8 cellular contexts compared by ENCODE assay signal in genomic region chr12:109264095-109264942, GRCh38. TPM values are rescaled to one million over a fixed set of nuclear protein-coding genes. Genes with fewer than 3 reads are reported as not detected.
DNase-seq lines count a peak whose midpoint lies in the region; ATAC-seq and TF ChIP-seq lines count a peak whose summit lies in the region.

No MANE protein-coding gene starts in this region.

- CTCF ChIA-PET in CD8-positive, alpha-beta T cell (lab: Charles Lee), result interaction anchor here (1.1 to 2.4 kb wide), 2 partner anchors 9 to 12 kb away, joined by 3 to 6 read pairs; no protein-coding TSS in a partner anchor
- CTCF ChIA-PET in HEK293 (lab: Yijun Ruan, JAX), result interaction anchor here (0.6 to 6.0 kb wide), 37 partner anchors 10 to 1224 kb away, joined by 3 to 93 read pairs (median 4); no protein-coding TSS in a partner anchor

- H3K36me3 Mint-ChIP-seq in CD8-positive, alpha-beta T cell, result peaks cover 73% of the 10 kb centered on the region
- H3K36me3 Mint-ChIP-seq in activated T-cell treated with anti-CD3 and anti-CD28 coated beads, Interleukin-2, amount 50 U/mL, for 24 hours (ENCODE audit: low read depth), result peaks cover 64% of the 10 kb centered on the region

- H3K9me3 ChIP-seq in CD8-positive, alpha-beta T cell (ENCODE audit: low read length), result no peaks in the 10 kb centered on the region
- no peaks in the 10 kb centered on the region for H3K9me3 ChIP-seq in HEK293 (ENCODE audit: control insufficient read depth, insufficient read depth, low read depth, low read length)
- peaks cover 0 to 6% (median 0%) of the 10 kb centered on the region in 3 donors for H3K9me3 ChIP-seq in gastroesophageal sphincter
- H3K9me3 ChIP-seq in trophoblast cell (ENCODE audit: insufficient read depth, low read depth, low read length), result peaks cover 2% of the 10 kb centered on the region

- peaks cover 10% of the 10 kb centered on the region for H3K36me3 ChIP-seq in CD8-positive, alpha-beta T cell (ENCODE audit: insufficient read depth, low read length)
- H3K36me3 ChIP-seq in HEK293 (ENCODE audit: control insufficient read depth in 2 of 2, insufficient read depth in 1 of 2, low read length in 2 of 2), result peaks cover 0 to 23% of the 10 kb centered on the region in 2 experiments; a peak in 2 of 3 replicates
- peaks cover 0 to 99% of the 10 kb centered on the region in 2 donors for H3K36me3 ChIP-seq in gastroesophageal sphincter
- H3K36me3 ChIP-seq in trophoblast cell (ENCODE audit: control insufficient read depth in 1 of 2, insufficient read depth in 2 of 2, low read length in 2 of 2), result no peaks in the 10 kb centered on the region

- H3K4ac ChIP-seq in trophoblast cell (ENCODE audit: low read depth, low read length), result no peak overlapping the region

- no peak overlapping the region for H2BK120ac ChIP-seq in trophoblast cell (ENCODE audit: insufficient read depth, low read length, poor library complexity)

- ATAC-seq in CD8-positive, alpha-beta T cell, result no peak
- ATAC-seq in gastroesophageal sphincter, result peak; percentile 78
- ATAC-seq in HG03095 (IDR thresholded peaks at IDR 0.05; ENCODE audit: unreplicated experiment), result no peak
- no peak for ATAC-seq in GM21528 (IDR thresholded peaks at IDR 0.05; ENCODE audit: low FRiP score, unreplicated experiment)

- no peaks in the 10 kb centered on the region for H3K27me3 Mint-ChIP-seq in CD8-positive, alpha-beta T cell (ENCODE audit: low read depth)
- no peaks in the 10 kb centered on the region for H3K27me3 Mint-ChIP-seq in activated T-cell treated with anti-CD3 and anti-CD28 coated beads, Interleukin-2, amount 50 U/mL, for 24 hours

- no peak overlapping the region for H3K4me2 ChIP-seq in trophoblast cell (ENCODE audit: low read length)

- no peaks in the 10 kb centered on the region for H3K27me3 ChIP-seq in CD8-positive, alpha-beta T cell (ENCODE audit: insufficient read depth, low read length)
- H3K27me3 ChIP-seq in gastroesophageal sphincter (no peaks in the 10 kb centered on the region), trophoblast cell (ENCODE audit: insufficient read depth, low read length) (no peaks in the 10 kb centered on the region)

- H3K79me2 ChIP-seq in trophoblast cell (ENCODE audit: control insufficient read depth, insufficient read depth, low read length, poor library complexity), result no peaks in the 10 kb centered on the region

- peaks cover 5% of the 10 kb centered on the region for H3K9me3 Mint-ChIP-seq in CD8-positive, alpha-beta T cell
- H3K9me3 Mint-ChIP-seq in activated T-cell treated with anti-CD3 and anti-CD28 coated beads, Interleukin-2, amount 50 U/mL, for 24 hours, result no peaks in the 10 kb centered on the region

- WGBS in gastroesophageal sphincter (ENCODE audit: low coverage in 1 of 2), 2 donors, result 43 to 66% methylated on average over 4 to 5 of the region's 23 CpGs
- WGBS in trophoblast cell (ENCODE audit: extremely low coverage, insufficient coverage, insufficient read length), result no CpG with 5 or more reads among the region's 23 CpGs

- H3K4me3 ChIP-seq in CD8-positive, alpha-beta T cell (ENCODE audit: low read depth, low read length), result no peak overlapping the region
- H3K4me3 ChIP-seq in HEK293 (ENCODE audit: low read depth, low read length), result no peak overlapping the region
- H3K4me3 ChIP-seq in gastroesophageal sphincter, result no peak overlapping the region
- no peak overlapping the region for H3K4me3 ChIP-seq in trophoblast cell (ENCODE audit: low read depth, low read length)

- no peak overlapping the region for H2BK5ac ChIP-seq in trophoblast cell (ENCODE audit: low read depth, low read length, poor library complexity)

- no peak overlapping the region for H2AK5ac ChIP-seq in trophoblast cell (ENCODE audit: low read length)

- intact Hi-C loops in CD8-positive, alpha-beta T cell (cut with DNase I, micrococcal nuclease), result no loop called here

- DNase-seq in CD8-positive, alpha-beta T cell, result peak in 2 of 7 experiments; percentile 15 to 20
- DNase-seq in NCI-H82 treated with DMSO at 0.1 percent for 48 hours (lab: John Stamatoyannopoulos, UW; ENCODE audit: unreplicated experiment), result peak; percentile 10
- peak; percentile 57 for DNase-seq in activated T-cell treated with anti-CD3 and anti-CD28 coated beads, Interleukin-2, amount 50 U/mL, for 24 hours
- peak; percentile 86 to 95 for DNase-seq in trophoblast cell

- peak; percentile 17 for TF ChIP-seq CTCF in CD8-positive, alpha-beta T cell (IDR thresholded peaks at IDR 0.05)
- TF ChIP-seq CTCF in HEK293 (tag by site-specific recombination; IDR thresholded peaks at IDR 0.05) (peak; percentile 88), gastroesophageal sphincter (IDR thresholded peaks at IDR 0.05) (peak in 3 of 4 experiments; percentile 79 to 92 (median 91))

- H2AFZ ChIP-seq in trophoblast cell (ENCODE audit: insufficient read depth, low read length, poor library complexity), result no peak overlapping the region

- H3K4me1 ChIP-seq in CD8-positive, alpha-beta T cell (ENCODE audit: insufficient read depth, low read length), result no peaks in the 10 kb centered on the region
- no peaks in the 10 kb centered on the region for H3K4me1 ChIP-seq in HEK293 (ENCODE audit: control insufficient read depth, insufficient read depth, low read length)
- peaks cover 0 to 11% (median 0%) of the 10 kb centered on the region in 3 donors for H3K4me1 ChIP-seq in gastroesophageal sphincter
- H3K4me1 ChIP-seq in trophoblast cell (ENCODE audit: control insufficient read depth in 1 of 2, insufficient read depth in 2 of 2, low read length in 2 of 2), result no peaks in the 10 kb centered on the region

- H3K23ac ChIP-seq in trophoblast cell (ENCODE audit: low read length), result no peak overlapping the region

- no peak overlapping the region for H3K14ac ChIP-seq in trophoblast cell (ENCODE audit: low read length)

- H3K27ac Mint-ChIP-seq in CD8-positive, alpha-beta T cell, result no peak overlapping the region
- H3K27ac Mint-ChIP-seq in activated T-cell treated with anti-CD3 and anti-CD28 coated beads, Interleukin-2, amount 50 U/mL, for 24 hours, result no peak overlapping the region

- H2BK12ac ChIP-seq in trophoblast cell (ENCODE audit: low read length), result no peak overlapping the region

- H4K91ac ChIP-seq in trophoblast cell (ENCODE audit: low read depth, low read length), result no peak overlapping the region

- H3K18ac ChIP-seq in trophoblast cell (ENCODE audit: low read length), result no peak overlapping the region

- no peaks in the 10 kb centered on the region for H3K79me1 ChIP-seq in trophoblast cell (ENCODE audit: low read length)

- H3K4me3 Mint-ChIP-seq in CD8-positive, alpha-beta T cell, result no peak overlapping the region
- no peak overlapping the region for H3K4me3 Mint-ChIP-seq in activated T-cell treated with anti-CD3 and anti-CD28 coated beads, Interleukin-2, amount 50 U/mL, for 24 hours

- no peak overlapping the region for H3K9ac ChIP-seq in trophoblast cell (ENCODE audit: low read length)

- POLR2A ChIA-PET in CD8-positive, alpha-beta T cell (lab: Charles Lee), result no interaction called here
- POLR2A ChIA-PET in HEK293 (lab: Yijun Ruan, JAX), result no interaction called here

- no peak for TF ChIP-seq EP300 in gastroesophageal sphincter (IDR thresholded peaks at IDR 0.05)

- H4K12ac ChIP-seq in trophoblast cell (ENCODE audit: low read depth, low read length), result no peak overlapping the region

- TF ChIP-seq POLR2A in gastroesophageal sphincter (IDR thresholded peaks at IDR 0.05), result no peak

- no peak overlapping the region for H3K27ac ChIP-seq in CD8-positive, alpha-beta T cell (ENCODE audit: low read depth, low read length)
- H3K27ac ChIP-seq in HEK293 (ENCODE audit: extremely low read depth, low read depth, low read length) (no peak overlapping the region), gastroesophageal sphincter (peak overlapping the region in 3 of 4 donors; percentile 61 to 71 (median 66)), trophoblast cell (ENCODE audit: low read depth, low read length) (no peak overlapping the region)

- no peaks in the 10 kb centered on the region for H3K4me1 Mint-ChIP-seq in CD8-positive, alpha-beta T cell (ENCODE audit: low read depth)
- no peaks in the 10 kb centered on the region for H3K4me1 Mint-ChIP-seq in activated T-cell treated with anti-CD3 and anti-CD28 coated beads, Interleukin-2, amount 50 U/mL, for 24 hours (ENCODE audit: low read depth)

- H4K8ac ChIP-seq in trophoblast cell (ENCODE audit: low read depth, low read length), result no peak overlapping the region

TF ChIP-seq in HEK293, 187 proteins besides CTCF, POLR2A, EP300 and RAD21 (continues in another document):
- TF ChIP-seq ZNF624 (tag by site-specific recombination; IDR thresholded peaks at IDR 0.05), result no peak
- TF ChIP-seq ZNF132 (tag by site-specific recombination; IDR thresholded peaks at IDR 0.05; ENCODE audit: borderline replicate concordance), result no peak
- TF ChIP-seq, protein P1, sequence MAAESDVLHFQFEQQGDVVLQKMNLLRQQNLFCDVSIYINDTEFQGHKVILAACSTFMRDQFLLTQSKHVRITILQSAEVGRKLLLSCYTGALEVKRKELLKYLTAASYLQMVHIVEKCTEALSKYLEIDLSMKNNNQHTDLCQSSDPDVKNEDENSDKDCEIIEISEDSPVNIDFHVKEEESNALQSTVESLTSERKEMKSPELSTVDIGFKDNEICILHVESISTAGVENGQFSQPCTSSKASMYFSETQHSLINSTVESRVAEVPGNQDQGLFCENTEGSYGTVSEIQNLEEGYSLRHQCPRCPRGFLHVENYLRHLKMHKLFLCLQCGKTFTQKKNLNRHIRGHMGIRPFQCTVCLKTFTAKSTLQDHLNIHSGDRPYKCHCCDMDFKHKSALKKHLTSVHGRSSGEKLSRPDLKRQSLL (tag by site-specific recombination; IDR thresholded peaks at IDR 0.05), result peak; percentile 65; the same call in 1 of the 2 replicates
- TF ChIP-seq ZNF350 (tag by site-specific recombination; IDR thresholded peaks at IDR 0.05), result no peak
- TF ChIP-seq ZNF561 (tag by site-specific recombination; IDR thresholded peaks at IDR 0.05; ENCODE audit: borderline replicate concordance), result no peak
- TF ChIP-seq ZNF18 (tag by site-specific recombination; IDR thresholded peaks at IDR 0.05), result no peak
- TF ChIP-seq ZFHX2 (tag by site-specific recombination; conservative IDR thresholded peaks at IDR 0.05), result peak; percentile 59
- no peak for TF ChIP-seq ZNF558 (tag by site-specific recombination; IDR thresholded peaks at IDR 0.05)

RNA-seq across cellular contexts. Expression of gene FOXN4, which starts 44.8 kb away (rescaled TPM):
- total RNA-seq in CD8-positive, alpha-beta T cell, result not detected
- not detected for total RNA-seq in gastroesophageal sphincter
- not detected in 2 replicates for polyA plus RNA-seq in trophoblast cell (2013)

Comparison
In these comparisons a context has a peak if more than half of its experiments do, and no peak if none do; other contexts are left out.
1. H3K27ac ChIP-seq: peak in gastroesophageal sphincter (3 of 4); none in CD8-positive, alpha-beta T cell (single experiment), HEK293 (single experiment) and trophoblast cell (single experiment).
2. CTCF ChIP-seq: peak in every context shown above with its lines; median percentile 91 in gastroesophageal sphincter; 88 in HEK293; 17 in CD8-positive, alpha-beta T cell.